ENCODE assay signal across 9 cellular contexts in the genomic region with DNA sequence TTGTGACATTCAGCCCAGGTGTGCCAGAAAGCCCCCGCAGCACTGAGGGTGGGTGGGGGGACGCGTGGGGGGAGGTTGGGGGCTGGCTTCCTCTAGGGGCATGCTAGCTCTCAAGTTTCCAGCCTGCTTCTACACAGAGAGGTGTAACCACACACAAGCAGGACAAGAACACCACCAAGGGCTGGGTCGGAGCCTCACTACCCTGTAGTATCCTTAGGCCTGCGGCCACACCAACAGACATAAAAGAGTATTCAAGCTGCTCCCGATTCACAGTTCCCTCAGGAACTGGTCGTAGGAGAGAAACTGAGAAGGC. TPM values are rescaled to one million over a fixed set of nuclear protein-coding genes. Genes with fewer than 3 reads are reported as not detected.
DNase-seq lines count a peak whose midpoint lies in the region; ATAC-seq and TF ChIP-seq lines count a peak whose summit lies in the region.
"Had no signal": no experiment of that assay in that cellular context is flagged by ENCODE, and none has a peak within 500 bp of the region (broad histone marks: within the 10 kb centered on the region; RNA-seq: fewer than 3 reads in every experiment).

No MANE protein-coding gene starts in this region.

- CTCF ChIA-PET in T-cell (lab: Charles Lee): interaction anchor here in 1 of 2 donors (0.6 to 0.9 kb wide), 2 partner anchors 98 to 708 kb away, joined by 3 read pairs; no protein-coding TSS in a partner anchor

- H3K4me3 Mint-ChIP-seq in GM23338 (peak overlapping the region; percentile 80), T-cell (peak overlapping the region; percentile 69 to 83 (median 77))

- peaks cover 3% of the 10 kb centered on the region; the same call in 1 of the 2 replicates for H3F3A ChIP-seq in GM23338 (replicated peaks; ENCODE audit: low read depth)

- POLR2A ChIA-PET in T-cell (lab: Charles Lee): no interaction called here

- TF ChIP-seq EP300 in sigmoid colon (IDR thresholded peaks at IDR 0.05): no peak

- 90 to 91% methylated on average over 7 of the region's 7 CpGs for WGBS in sigmoid colon, 2 donors

- peaks cover 67% of the 10 kb centered on the region for H3K79me2 ChIP-seq in GM23338 (replicated peaks; ENCODE audit: insufficient read depth)
- peaks cover 14% of the 10 kb centered on the region for H3K79me2 ChIP-seq in fibroblast of lung (ENCODE audit: control insufficient read depth, insufficient read depth, low read length)

- H4K20me1 ChIP-seq in GM23338 (replicated peaks; ENCODE audit: insufficient read depth): peaks cover 7% of the 10 kb centered on the region; the same call in 1 of the 2 replicates
- no peaks in the 10 kb centered on the region for H4K20me1 ChIP-seq in fibroblast of lung (ENCODE audit: control insufficient read depth, extremely low read depth, insufficient read depth, low read length)

- intact Hi-C loops in sigmoid colon (cut with DNase I): loop anchor here (5.0 kb wide), 2 partner anchors 205 to 325 kb away; a partner anchor contains a TSS

- no peaks in the 10 kb centered on the region for H3K9me2 ChIP-seq in GM23338 (ENCODE audit: insufficient read depth)

- H3K27me3 Mint-ChIP-seq in GM23338 (ENCODE audit: insufficient read depth, low read depth, poor library complexity) (peaks cover 11% of the 10 kb centered on the region), T-cell (peaks cover 3 to 20% of the 10 kb centered on the region in 2 donors)

- H3K27ac Mint-ChIP-seq in GM23338 (peak overlapping the region; percentile 85), T-cell (peak overlapping the region; percentile 42 to 52)

- H3K4me2 ChIP-seq in GM23338 (peak overlapping the region; percentile 94), fibroblast of lung (ENCODE audit: extremely low read depth, insufficient read depth, low read length) (peak overlapping the region; percentile 77)

- H3K4me1 ChIP-seq in GM23338 (ENCODE audit: insufficient read depth) (peaks cover 38% of the 10 kb centered on the region; the same call in 1 of the 2 replicates), fibroblast of lung (ENCODE audit: control insufficient read depth, extremely low read depth, insufficient read depth, low read length) (peaks cover 2% of the 10 kb centered on the region), sigmoid colon (peaks cover 0 to 28% (median 18%) of the 10 kb centered on the region in 4 donors)

- no peak for TF ChIP-seq POLR2A in sigmoid colon (IDR thresholded peaks at IDR 0.05)

- H3K9me3 ChIP-seq in fibroblast of lung (ENCODE audit: control insufficient read depth, insufficient read depth, low read depth, low read length) (no peaks in the 10 kb centered on the region), sigmoid colon (no peaks in the 10 kb centered on the region)

- TF ChIP-seq CTCF in GM23338 (conservative IDR thresholded peaks at IDR 0.05; ENCODE audit: low read depth in 2 of 2) (no peak), fibroblast of lung (conservative IDR thresholded peaks at IDR 0.05 in 1 of 2, IDR thresholded peaks at IDR 0.05 in 1 of 2; ENCODE audit: low read depth in 1 of 2, low read length in 2 of 2) (no peak), sigmoid colon (IDR thresholded peaks at IDR 0.05) (no peak)

- ATAC-seq in GM23338: peak; percentile 16
- no peak for ATAC-seq in T-cell (replicated peaks in 1 of 4)
- no peak for ATAC-seq in HG03097 (IDR thresholded peaks at IDR 0.05; ENCODE audit: low FRiP score, unreplicated experiment)

- peak overlapping the region; percentile 91 for H3K27ac ChIP-seq in GM23338 (ENCODE audit: low read depth)
- no peak overlapping the region for H3K27ac ChIP-seq in fibroblast of lung (ENCODE audit: insufficient read depth, low read length)
- H3K27ac ChIP-seq in sigmoid colon: peak overlapping the region in 3 of 4 donors; percentile 95 to 98 (median 97)

- no peak overlapping the region for H3K9ac ChIP-seq in fibroblast of lung (ENCODE audit: insufficient read depth, low read length)

- H3K36me3 ChIP-seq in GM23338 (ENCODE audit: insufficient read depth) (no peaks in the 10 kb centered on the region), fibroblast of lung (ENCODE audit: control insufficient read depth, insufficient read depth, low read length) (no peaks in the 10 kb centered on the region), sigmoid colon (no peaks in the 10 kb centered on the region)

- H3K9me3 Mint-ChIP-seq in GM23338 (peaks cover 7% of the 10 kb centered on the region; the same call in 2 of the 3 replicates), T-cell (peaks cover 0 to 4% (median 3%) of the 10 kb centered on the region in 3 donors)

- H3K36me3 Mint-ChIP-seq in GM23338 (ENCODE audit: low read depth): peaks cover 42% of the 10 kb centered on the region
- peaks cover 10% of the 10 kb centered on the region for H3K36me3 Mint-ChIP-seq in T-cell

- H3K27me3 ChIP-seq in GM23338 (ENCODE audit: insufficient read depth) (peaks cover 15% of the 10 kb centered on the region), fibroblast of lung (ENCODE audit: control insufficient read depth, insufficient read depth, low read length) (no peaks in the 10 kb centered on the region), sigmoid colon (no peaks in the 10 kb centered on the region)

- DNase-seq in GM23338 (ENCODE audit: low spot score) (no peak), T-cell (no peak), fibroblast of lung (ENCODE audit: low read depth in 2 of 2) (no peak), sigmoid colon (no peak), Ammon's horn (ENCODE audit: low spot score) (no peak), NCI-H2081 (lab: John Stamatoyannopoulos, UW) (no peak)
- DNase-seq: activated CD4-positive, alpha-beta T cell treated with anti-CD3 and anti-CD28 coated beads for 4 hours; NCI-H1694 treated with DMSO at 0.1 percent for 48 hours had no signal

- H3K4me1 Mint-ChIP-seq in GM23338 (peaks cover 46% of the 10 kb centered on the region), T-cell (peaks cover 18 to 39% (median 32%) of the 10 kb centered on the region in 3 donors)

- H2AFZ ChIP-seq in GM23338: no peak overlapping the region
- H2AFZ ChIP-seq in fibroblast of lung (ENCODE audit: low read length): no peak overlapping the region

- H3K4me3 ChIP-seq in GM23338 (peak overlapping the region; percentile 88), fibroblast of lung (replicated peaks in 1 of 4; ENCODE audit: control extremely low read depth in 1 of 4, insufficient read depth in 1 of 4, low read depth in 3 of 4, low read length in 4 of 4) (peak overlapping the region in 2 of 4 experiments; percentile 85 to 87), sigmoid colon (no peak overlapping the region)

TF ChIP-seq in GM23338, 12 proteins besides CTCF, POLR2A, EP300 and RAD21 (continues in another document):
- no peak for TF ChIP-seq NANOG (IDR thresholded peaks at IDR 0.05; ENCODE audit: borderline replicate concordance)

RNA-seq across cellular contexts. Expression of a gene that starts 1.8 kb away (rescaled TPM):
- 40.5 and 41.1 TPM in 2 replicates for total RNA-seq in GM23338 (2014; rRNA removed; shearing (Covaris generic))
- polyA plus RNA-seq in GM23338 (2016; fragmentation: Nextera tagmentation; extraction: Ambion mirVana): 58.4 and 59.4 TPM in 2 replicates
- total RNA-seq in T-cell: 10 to 100 TPM in 4 of 5 donors, 1 to 10 TPM in 1; 8.0 to 16.3 (median 12.6) TPM
- 12.6 and 14.4 TPM in 2 replicates for total RNA-seq in fibroblast of lung
- polyA plus RNA-seq in fibroblast of lung: 18.0 and 21.8 TPM in 2 replicates
- polyA plus RNA-seq in fibroblast of lung (2012): 12.8 and 13.9 TPM in 2 replicates
- 4.5 and 12.1 TPM in 2 replicates for polyA minus RNA-seq in fibroblast of lung (ENCODE audit: low replicate concordance)
- 1 to 10 TPM; 5.0 to 9.1 (median 6.0) TPM for total RNA-seq in sigmoid colon
- polyA plus RNA-seq in sigmoid colon: 1 to 10 TPM; 3.3 to 4.4 (median 4.2) TPM
